8 cellular contexts compared by ENCODE assay signal in genomic region chr19:5170329-5170745, GRCh38.
DNase-seq lines count a peak whose midpoint lies in the region; ATAC-seq and TF ChIP-seq lines count a peak whose summit lies in the region.

No MANE protein-coding gene starts in this region.

- ATAC-seq in activated naive CD8-positive, alpha-beta T cell treated with anti-CD3 and anti-CD28 coated beads, Interleukin-2, amount 50 U/mL, for 24 hours, result no peak
- ATAC-seq in natural killer cell (peak; percentile 58 to 65 (median 61)), HG03039 (IDR thresholded peaks at IDR 0.05; ENCODE audit: unreplicated experiment) (no peak)

- H3K4me3 ChIP-seq in SJCRH30 (no peak overlapping the region), uterus (no peak overlapping the region)

- TF ChIP-seq CTCF in natural killer cell (IDR thresholded peaks at IDR 0.05) (peak; percentile 46), uterus (IDR thresholded peaks at IDR 0.05) (peak in 3 of 4 experiments; percentile 8 to 18 (median 11))

- DNase-seq in ELR (ENCODE audit: low read depth), result peak; percentile 22
- peak; percentile 58 to 66 for DNase-seq in SJCRH30
- peak; percentile 77 for DNase-seq in activated naive CD8-positive, alpha-beta T cell treated with anti-CD3 and anti-CD28 coated beads, Interleukin-2, amount 50 U/mL, for 24 hours
- peak; percentile 60 for DNase-seq in natural killer cell
- DNase-seq in uterus, result no peak
- DNase-seq in anterior cingulate cortex (lab: John Stamatoyannopoulos, UW), result no peak
- DNase-seq in COLO829 (ENCODE audit: low spot score), result no peak

- H3K27ac ChIP-seq in SJCRH30 (no peak overlapping the region), uterus (no peak overlapping the region)

- no peaks in the 10 kb centered on the region for H3K36me3 Mint-ChIP-seq in activated naive CD8-positive, alpha-beta T cell treated with anti-CD3 and anti-CD28 coated beads, Interleukin-2, amount 50 U/mL, for 24 hours (ENCODE audit: low read depth)
- no peaks in the 10 kb centered on the region for H3K36me3 Mint-ChIP-seq in natural killer cell

- peaks cover 5% of the 10 kb centered on the region for H3K27me3 Mint-ChIP-seq in activated naive CD8-positive, alpha-beta T cell treated with anti-CD3 and anti-CD28 coated beads, Interleukin-2, amount 50 U/mL, for 24 hours
- H3K27me3 Mint-ChIP-seq in natural killer cell (ENCODE audit: low read depth in 2 of 2), result peaks cover 8 to 10% of the 10 kb centered on the region in 2 donors

- no peaks in the 10 kb centered on the region for H3K36me3 ChIP-seq in SJCRH30
- H3K36me3 ChIP-seq in uterus, result no peaks in the 10 kb centered on the region

- no peaks in the 10 kb centered on the region for H3K9me3 Mint-ChIP-seq in activated naive CD8-positive, alpha-beta T cell treated with anti-CD3 and anti-CD28 coated beads, Interleukin-2, amount 50 U/mL, for 24 hours
- no peaks in the 10 kb centered on the region for H3K9me3 Mint-ChIP-seq in natural killer cell

- intact Hi-C loops in natural killer cell (cut with micrococcal nuclease), result loop anchor here (1.0 kb wide), 1 partner anchor 122 kb away; no protein-coding TSS in a partner anchor
- intact Hi-C loops in uterus (cut with DNase I; ENCODE audit: low total_unique reads), result no loop called here

- no peaks in the 10 kb centered on the region for H3K9me3 ChIP-seq in SJCRH30 (replicated peaks)
- no peaks in the 10 kb centered on the region for H3K9me3 ChIP-seq in uterus

- H3K27ac Mint-ChIP-seq in activated naive CD8-positive, alpha-beta T cell treated with anti-CD3 and anti-CD28 coated beads, Interleukin-2, amount 50 U/mL, for 24 hours, result no peak overlapping the region
- no peak overlapping the region for H3K27ac Mint-ChIP-seq in natural killer cell

- H3K4me1 Mint-ChIP-seq in activated naive CD8-positive, alpha-beta T cell treated with anti-CD3 and anti-CD28 coated beads, Interleukin-2, amount 50 U/mL, for 24 hours, result peaks cover 8% of the 10 kb centered on the region
- H3K4me1 Mint-ChIP-seq in natural killer cell, result peaks cover 0 to 5% of the 10 kb centered on the region in 2 donors

- H3K4me1 ChIP-seq in SJCRH30 (peaks cover 3% of the 10 kb centered on the region; the same call in 1 of the 2 replicates), uterus (no peaks in the 10 kb centered on the region)

- no peaks in the 10 kb centered on the region for H3K27me3 ChIP-seq in SJCRH30
- no peaks in the 10 kb centered on the region for H3K27me3 ChIP-seq in uterus

- H3K4me3 Mint-ChIP-seq in activated naive CD8-positive, alpha-beta T cell treated with anti-CD3 and anti-CD28 coated beads, Interleukin-2, amount 50 U/mL, for 24 hours, result no peak overlapping the region
- H3K4me3 Mint-ChIP-seq in natural killer cell, result no peak overlapping the region

- no peak for TF ChIP-seq POLR2A in uterus (IDR thresholded peaks at IDR 0.05)

Comparison
In these comparisons a context has a peak if more than half of its experiments do, and no peak if none do; other contexts are left out.
1. DNase-seq: peak in ELR (single experiment), SJCRH30 (2 of 2), activated naive CD8-positive, alpha-beta T cell treated with anti-CD3 and anti-CD28 coated beads, Interleukin-2, amount 50 U/mL, for 24 hours (single experiment) and natural killer cell (single experiment); none in uterus (0 of 2), anterior cingulate cortex (0 of 58) and COLO829 (single experiment).
2. ATAC-seq: peak in natural killer cell (3 of 3); none in activated naive CD8-positive, alpha-beta T cell treated with anti-CD3 and anti-CD28 coated beads, Interleukin-2, amount 50 U/mL, for 24 hours (single experiment) and HG03039 (single experiment).